1 cellular context compared by ENCODE assay signal in the genomic region with DNA sequence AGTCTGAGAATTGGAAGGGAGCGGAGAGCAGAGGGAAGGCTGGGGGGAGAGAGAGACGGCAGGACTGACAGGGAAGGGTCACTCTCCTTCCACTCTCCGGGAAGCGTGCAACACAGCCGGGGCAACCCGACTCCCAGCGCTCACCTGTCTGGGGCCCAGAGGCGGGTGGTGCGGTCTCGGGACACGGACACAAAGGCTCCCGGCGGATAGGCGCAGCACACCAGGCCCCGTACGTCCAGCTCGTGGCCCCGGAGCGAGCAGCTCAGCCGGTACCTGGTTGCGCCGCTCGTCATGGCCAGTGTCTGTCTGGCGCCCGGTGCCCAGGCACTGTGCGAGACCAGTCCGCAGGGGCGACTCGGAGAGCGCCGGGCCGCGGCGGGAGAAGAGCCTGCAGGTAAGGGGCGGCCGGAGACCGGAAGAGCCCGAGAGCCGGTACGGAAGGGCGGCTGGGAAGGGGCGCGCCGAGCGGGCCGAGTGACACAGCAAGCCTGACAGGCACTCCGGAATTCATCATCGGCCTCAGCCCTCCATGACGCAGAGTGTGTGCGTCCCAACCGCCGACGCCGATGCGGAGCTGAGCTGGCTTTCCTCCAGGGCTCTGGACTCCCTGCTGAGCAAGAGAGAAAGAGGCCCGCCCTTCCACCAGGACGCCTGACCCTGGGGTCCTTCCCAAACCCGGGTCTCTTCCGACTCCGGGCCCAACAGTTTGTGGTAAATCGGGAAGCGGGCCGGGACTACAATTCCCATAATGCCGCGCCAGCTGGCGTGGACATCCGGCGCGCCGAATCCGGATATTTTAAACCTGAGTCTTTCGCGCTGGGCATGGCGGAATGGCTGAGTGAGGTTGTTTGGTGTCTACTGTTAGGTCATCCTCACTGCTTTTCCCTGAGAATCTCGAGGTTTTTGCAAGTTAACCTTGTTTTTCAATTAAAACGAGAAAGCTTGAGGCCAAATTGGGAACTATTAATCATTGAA.
TF ChIP-seq lines count a peak whose summit lies in the region.

Gene PLAA, minus strand, starts transcription at position 490 of the 975 bp plus-strand sequence. Its CDS starts 197 bp downstream, at position 293.

TF ChIP-seq in HEK293, 187 proteins besides CTCF, POLR2A, EP300 and RAD21 (continued from another document and continues in another):
- TF ChIP-seq INSM2 (tag by site-specific recombination; IDR thresholded peaks at IDR 0.05) = no peak
- TF ChIP-seq ZNF155 (tag by site-specific recombination; IDR thresholded peaks at IDR 0.05) = no peak
- no peak for TF ChIP-seq MEIS1 (CRISPR knock-in tag; IDR thresholded peaks at IDR 0.05; ENCODE audit: borderline replicate concordance)
- no peak for TF ChIP-seq PRDM1 (tag by site-specific recombination; IDR thresholded peaks at IDR 0.05)
- no peak for TF ChIP-seq ZNF302 (tag by site-specific recombination; IDR thresholded peaks at IDR 0.05; ENCODE audit: low read depth)
- TF ChIP-seq ZBTB17 (tag by site-specific recombination; IDR thresholded peaks at IDR 0.05) = peak; percentile 96
- no peak for TF ChIP-seq ZNF391 (tag by site-specific recombination; IDR thresholded peaks at IDR 0.05; ENCODE audit: borderline replicate concordance, low read depth)
- TF ChIP-seq ZNF416 (tag by site-specific recombination; IDR thresholded peaks at IDR 0.05) = no peak
- TF ChIP-seq ZNF132 (tag by site-specific recombination; IDR thresholded peaks at IDR 0.05; ENCODE audit: borderline replicate concordance) = no peak
- no peak for TF ChIP-seq ZNF624 (tag by site-specific recombination; IDR thresholded peaks at IDR 0.05)
- no peak for TF ChIP-seq ZNF223 (tag by site-specific recombination; IDR thresholded peaks at IDR 0.05)
- TF ChIP-seq ZBTB8A (tag by site-specific recombination; IDR thresholded peaks at IDR 0.05) = peak; percentile 99
- no peak for TF ChIP-seq ZNF670 (tag by site-specific recombination; IDR thresholded peaks at IDR 0.05; ENCODE audit: low read depth)
- TF ChIP-seq ZNF830 (tag by site-specific recombination; IDR thresholded peaks at IDR 0.05; ENCODE audit: low read depth) = no peak
- TF ChIP-seq, protein P1, sequence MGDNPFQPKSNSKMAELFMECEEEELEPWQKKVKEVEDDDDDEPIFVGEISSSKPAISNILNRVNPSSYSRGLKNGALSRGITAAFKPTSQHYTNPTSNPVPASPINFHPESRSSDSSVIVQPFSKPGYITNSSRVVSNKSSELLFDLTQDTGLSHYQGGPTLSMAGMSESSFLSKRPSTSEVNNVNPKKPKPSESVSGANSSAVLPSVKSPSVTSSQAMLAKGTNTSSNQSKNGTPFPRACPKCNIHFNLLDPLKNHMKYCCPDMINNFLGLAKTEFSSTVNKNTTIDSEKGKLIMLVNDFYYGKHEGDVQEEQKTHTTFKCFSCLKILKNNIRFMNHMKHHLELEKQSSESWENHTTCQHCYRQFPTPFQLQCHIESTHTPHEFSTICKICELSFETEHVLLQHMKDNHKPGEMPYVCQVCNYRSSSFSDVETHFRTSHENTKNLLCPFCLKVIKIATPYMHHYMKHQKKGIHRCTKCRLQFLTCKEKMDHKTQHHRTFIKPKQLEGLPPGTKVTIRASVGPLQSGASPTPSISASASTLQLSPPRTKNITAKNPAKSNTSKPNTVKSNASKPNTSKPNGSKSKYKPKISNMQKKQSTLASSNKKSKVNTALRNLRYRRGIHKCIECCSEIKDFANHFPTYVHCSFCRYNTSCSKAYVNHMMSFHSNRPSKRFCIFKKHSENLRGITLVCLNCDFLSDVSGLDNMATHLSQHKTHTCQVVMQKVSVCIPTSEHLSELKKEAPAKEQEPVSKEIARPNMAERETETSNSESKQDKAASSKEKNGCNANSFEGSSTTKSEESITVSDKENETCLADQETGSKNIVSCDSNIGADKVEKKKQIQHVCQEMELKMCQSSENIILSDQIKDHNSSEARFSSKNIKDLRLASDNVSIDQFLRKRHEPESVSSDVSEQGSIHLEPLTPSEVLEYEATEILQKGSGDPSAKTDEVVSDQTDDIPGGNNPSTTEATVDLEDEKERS (tag by site-specific recombination; IDR thresholded peaks at IDR 0.05) = no peak
- no peak for TF ChIP-seq ZNF776 (tag by site-specific recombination; IDR thresholded peaks at IDR 0.05; ENCODE audit: borderline replicate concordance)
- no peak; the same call in 1 of the 2 replicates for TF ChIP-seq ATF2 (tag by site-specific recombination; IDR thresholded peaks at IDR 0.05; ENCODE audit: low read depth)
- no peak for TF ChIP-seq ZSCAN23 (tag by site-specific recombination; IDR thresholded peaks at IDR 0.05)
- peak; percentile 95 for TF ChIP-seq IKZF3 (tag by site-specific recombination; IDR thresholded peaks at IDR 0.05)
- 0 out of 2 replicates have a peak, but pooled peaks have one; percentile 33 for TF ChIP-seq ZNF24 (tag by site-specific recombination; IDR thresholded peaks at IDR 0.05)
- no peak for TF ChIP-seq MYNN (tag by site-specific recombination; IDR thresholded peaks at IDR 0.05; ENCODE audit: borderline replicate concordance)
- TF ChIP-seq, protein P2, sequence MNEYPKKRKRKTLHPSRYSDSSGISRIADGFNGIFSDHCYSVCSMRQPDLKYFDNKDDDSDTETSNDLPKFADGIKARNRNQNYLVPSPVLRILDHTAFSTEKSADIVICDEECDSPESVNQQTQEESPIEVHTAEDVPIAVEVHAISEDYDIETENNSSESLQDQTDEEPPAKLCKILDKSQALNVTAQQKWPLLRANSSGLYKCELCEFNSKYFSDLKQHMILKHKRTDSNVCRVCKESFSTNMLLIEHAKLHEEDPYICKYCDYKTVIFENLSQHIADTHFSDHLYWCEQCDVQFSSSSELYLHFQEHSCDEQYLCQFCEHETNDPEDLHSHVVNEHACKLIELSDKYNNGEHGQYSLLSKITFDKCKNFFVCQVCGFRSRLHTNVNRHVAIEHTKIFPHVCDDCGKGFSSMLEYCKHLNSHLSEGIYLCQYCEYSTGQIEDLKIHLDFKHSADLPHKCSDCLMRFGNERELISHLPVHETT (tag by site-specific recombination; IDR thresholded peaks at IDR 0.05) = no peak
- TF ChIP-seq ZNF701 (tag by site-specific recombination; IDR thresholded peaks at IDR 0.05) = no peak
- no peak for TF ChIP-seq ZNF37A (tag by site-specific recombination; IDR thresholded peaks at IDR 0.05)
- TF ChIP-seq, protein P3, sequence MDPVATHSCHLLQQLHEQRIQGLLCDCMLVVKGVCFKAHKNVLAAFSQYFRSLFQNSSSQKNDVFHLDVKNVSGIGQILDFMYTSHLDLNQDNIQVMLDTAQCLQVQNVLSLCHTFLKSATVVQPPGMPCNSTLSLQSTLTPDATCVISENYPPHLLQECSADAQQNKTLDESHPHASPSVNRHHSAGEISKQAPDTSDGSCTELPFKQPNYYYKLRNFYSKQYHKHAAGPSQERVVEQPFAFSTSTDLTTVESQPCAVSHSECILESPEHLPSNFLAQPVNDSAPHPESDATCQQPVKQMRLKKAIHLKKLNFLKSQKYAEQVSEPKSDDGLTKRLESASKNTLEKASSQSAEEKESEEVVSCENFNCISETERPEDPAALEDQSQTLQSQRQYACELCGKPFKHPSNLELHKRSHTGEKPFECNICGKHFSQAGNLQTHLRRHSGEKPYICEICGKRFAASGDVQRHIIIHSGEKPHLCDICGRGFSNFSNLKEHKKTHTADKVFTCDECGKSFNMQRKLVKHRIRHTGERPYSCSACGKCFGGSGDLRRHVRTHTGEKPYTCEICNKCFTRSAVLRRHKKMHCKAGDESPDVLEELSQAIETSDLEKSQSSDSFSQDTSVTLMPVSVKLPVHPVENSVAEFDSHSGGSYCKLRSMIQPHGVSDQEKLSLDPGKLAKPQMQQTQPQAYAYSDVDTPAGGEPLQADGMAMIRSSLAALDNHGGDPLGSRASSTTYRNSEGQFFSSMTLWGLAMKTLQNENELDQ (tag by site-specific recombination; IDR thresholded peaks at IDR 0.05; ENCODE audit: low read depth) = no peak
- TF ChIP-seq ZNF10 (tag by site-specific recombination; IDR thresholded peaks at IDR 0.05) = no peak
- peak; percentile 98 for TF ChIP-seq ZBTB20 (tag by site-specific recombination; IDR thresholded peaks at IDR 0.05)
- TF ChIP-seq TSHZ1 (tag by site-specific recombination; IDR thresholded peaks at IDR 0.05; ENCODE audit: borderline replicate concordance) = no peak
- TF ChIP-seq ZFP69B (tag by site-specific recombination; IDR thresholded peaks at IDR 0.05) = no peak
- TF ChIP-seq ZNF121 (tag by site-specific recombination; IDR thresholded peaks at IDR 0.05) = no peak
- peak; percentile 29; the same call in 1 of the 2 replicates for TF ChIP-seq KLF9 (tag by site-specific recombination; IDR thresholded peaks at IDR 0.05; ENCODE audit: low read depth)
- TF ChIP-seq ZIC2 (tag by site-specific recombination; IDR thresholded peaks at IDR 0.05) = 0 out of 2 replicates have a peak, but pooled peaks have one; percentile 49
- no peak for TF ChIP-seq ZNF626 (tag by site-specific recombination; IDR thresholded peaks at IDR 0.05)
- no peak for TF ChIP-seq SCRT2 (tag by site-specific recombination; IDR thresholded peaks at IDR 0.05)
- no peak for TF ChIP-seq ZSCAN30 (tag by site-specific recombination; IDR thresholded peaks at IDR 0.05)
- no peak for TF ChIP-seq HOXA7 (CRISPR knock-in tag; IDR thresholded peaks at IDR 0.05; ENCODE audit: borderline replicate concordance)
- 0 out of 2 replicates have a peak, but pooled peaks have one; percentile 21 for TF ChIP-seq TRIM28 (IDR thresholded peaks at IDR 0.05; ENCODE audit: borderline replicate concordance, low read length)
- no peak for TF ChIP-seq ZBTB48 (tag by site-specific recombination; IDR thresholded peaks at IDR 0.05)
- peak; percentile 91 for TF ChIP-seq ZBTB21 (tag by site-specific recombination; IDR thresholded peaks at IDR 0.05)
- TF ChIP-seq, protein P4, sequence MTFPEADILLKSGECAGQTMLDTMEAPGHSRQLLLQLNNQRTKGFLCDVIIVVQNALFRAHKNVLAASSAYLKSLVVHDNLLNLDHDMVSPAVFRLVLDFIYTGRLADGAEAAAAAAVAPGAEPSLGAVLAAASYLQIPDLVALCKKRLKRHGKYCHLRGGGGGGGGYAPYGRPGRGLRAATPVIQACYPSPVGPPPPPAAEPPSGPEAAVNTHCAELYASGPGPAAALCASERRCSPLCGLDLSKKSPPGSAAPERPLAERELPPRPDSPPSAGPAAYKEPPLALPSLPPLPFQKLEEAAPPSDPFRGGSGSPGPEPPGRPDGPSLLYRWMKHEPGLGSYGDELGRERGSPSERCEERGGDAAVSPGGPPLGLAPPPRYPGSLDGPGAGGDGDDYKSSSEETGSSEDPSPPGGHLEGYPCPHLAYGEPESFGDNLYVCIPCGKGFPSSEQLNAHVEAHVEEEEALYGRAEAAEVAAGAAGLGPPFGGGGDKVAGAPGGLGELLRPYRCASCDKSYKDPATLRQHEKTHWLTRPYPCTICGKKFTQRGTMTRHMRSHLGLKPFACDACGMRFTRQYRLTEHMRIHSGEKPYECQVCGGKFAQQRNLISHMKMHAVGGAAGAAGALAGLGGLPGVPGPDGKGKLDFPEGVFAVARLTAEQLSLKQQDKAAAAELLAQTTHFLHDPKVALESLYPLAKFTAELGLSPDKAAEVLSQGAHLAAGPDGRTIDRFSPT (tag by site-specific recombination; IDR thresholded peaks at IDR 0.05) = no peak
- TF ChIP-seq ZNF768 (tag by site-specific recombination; IDR thresholded peaks at IDR 0.05) = no peak
- TF ChIP-seq ZNF426 (tag by site-specific recombination; IDR thresholded peaks at IDR 0.05) = no peak
